9 cellular contexts compared by ENCODE assay signal in the genomic region with DNA sequence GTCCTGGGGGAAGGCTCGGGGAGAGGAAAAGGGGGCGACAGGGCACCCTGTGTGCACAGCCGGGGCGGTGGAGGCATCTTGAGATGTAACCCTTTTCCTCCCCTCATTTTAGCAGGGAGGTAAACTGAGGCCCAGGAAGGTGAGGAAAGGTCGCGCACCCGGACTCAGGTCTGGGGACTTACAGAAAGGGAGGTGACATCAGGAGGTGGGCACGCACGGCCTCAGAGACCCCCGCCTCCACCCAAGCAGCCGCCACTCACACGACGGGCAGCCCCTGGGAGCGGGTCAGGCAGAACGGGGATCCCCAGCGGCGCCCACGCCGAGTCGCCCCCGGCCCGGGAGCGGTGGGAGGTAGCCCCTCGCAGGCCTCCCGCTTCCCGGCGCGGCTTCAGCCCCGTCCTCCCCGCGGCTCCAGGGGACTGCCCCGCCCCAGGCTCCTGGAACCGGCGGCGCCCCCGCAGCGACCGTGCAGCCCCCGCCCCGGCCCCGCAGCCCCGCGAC. TPM values are rescaled to one million over a fixed set of nuclear protein-coding genes. Genes with fewer than 3 reads are reported as not detected.
DNase-seq lines count a peak whose midpoint lies in the region; ATAC-seq, FAIRE-seq and TF ChIP-seq lines count a peak whose summit lies in the region.
"Had no signal": no experiment of that assay in that cellular context is flagged by ENCODE, and none has a peak within 500 bp of the region (broad histone marks: within the 10 kb centered on the region; RNA-seq: fewer than 3 reads in every experiment).

No MANE protein-coding gene starts in this region.

- H3K36me3 ChIP-seq in HUES64 (ENCODE audit: insufficient read depth, low read length) (no peaks in the 10 kb centered on the region), bronchial epithelial cell (ENCODE audit: control insufficient read depth, insufficient read depth, low read length) (peaks cover 1% of the 10 kb centered on the region), muscle layer of colon (ENCODE audit: insufficient read depth, low read length) (peaks cover 10% of the 10 kb centered on the region)

- peak overlapping the region; percentile 65 for H3K9ac ChIP-seq in HUES64 (ENCODE audit: low read depth, low read length)
- H3K9ac ChIP-seq in muscle layer of colon (ENCODE audit: low read length), result peak overlapping the region; percentile 86

- no peaks in the 10 kb centered on the region for H3K9me3 Mint-ChIP-seq in activated T-cell treated with anti-CD3 and anti-CD28 coated beads, Interleukin-2, amount 50 U/mL, for 4 hours

- H3K27me3 Mint-ChIP-seq in activated T-cell treated with anti-CD3 and anti-CD28 coated beads, Interleukin-2, amount 50 U/mL, for 4 hours (ENCODE audit: low read depth), result no peaks in the 10 kb centered on the region

- H3K4me1 Mint-ChIP-seq in activated T-cell treated with anti-CD3 and anti-CD28 coated beads, Interleukin-2, amount 50 U/mL, for 4 hours (ENCODE audit: low read depth), result peaks cover 21% of the 10 kb centered on the region

- peak; percentile 10 to 24 for ATAC-seq in activated T-cell treated with anti-CD3 and anti-CD28 coated beads, Interleukin-2, amount 50 U/mL, for 4 hours

- H3K4me3 Mint-ChIP-seq in activated T-cell treated with anti-CD3 and anti-CD28 coated beads, Interleukin-2, amount 50 U/mL, for 4 hours, result peak overlapping the region; percentile 90

- TF ChIP-seq CTCF in bronchial epithelial cell (IDR thresholded peaks at IDR 0.05; ENCODE audit: insufficient read depth, low read length, severe bottlenecking), result no peak

- FAIRE-seq in bronchial epithelial cell (lab: Jason Lieb, UNC), result no peak
- FAIRE-seq: colon had no signal

- H3K4me3 ChIP-seq in HUES64 (ENCODE audit: low read length) (peak overlapping the region; percentile 83), bronchial epithelial cell (ENCODE audit: low read depth, low read length) (peak overlapping the region; percentile 77), muscle layer of colon (ENCODE audit: low read depth in 1 of 2, low read length in 2 of 2) (peak overlapping the region; percentile 77 to 84)

- under 1% methylated on average over 42 of the region's 43 CpGs for WGBS in HUES64

- H3K36me3 Mint-ChIP-seq in activated T-cell treated with anti-CD3 and anti-CD28 coated beads, Interleukin-2, amount 50 U/mL, for 4 hours (ENCODE audit: insufficient read depth), result no peaks in the 10 kb centered on the region

- H3K9me3 ChIP-seq in HUES64 (ENCODE audit: insufficient read depth, low read depth, low read length) (no peaks in the 10 kb centered on the region), muscle layer of colon (ENCODE audit: low read length) (no peaks in the 10 kb centered on the region)

- H3K27me3 ChIP-seq in HUES64 (ENCODE audit: insufficient read depth, low read length) (no peaks in the 10 kb centered on the region), bronchial epithelial cell (ENCODE audit: control insufficient read depth, insufficient read depth, low read length) (no peaks in the 10 kb centered on the region), muscle layer of colon (ENCODE audit: control insufficient read depth in 1 of 2, insufficient read depth in 2 of 2, low read length in 2 of 2) (no peaks in the 10 kb centered on the region)

- H3K27ac ChIP-seq in HUES64 (ENCODE audit: low read depth, low read length) (no peak overlapping the region), muscle layer of colon (ENCODE audit: low read depth, low read length) (peak overlapping the region; percentile 93)

- no peak for DNase-seq in activated T-cell treated with anti-CD3 and anti-CD28 coated beads, Interleukin-2, amount 50 U/mL, for 4 hours
- DNase-seq in activated T-cell treated with anti-CD3 and anti-CD28 coated beads for 4 hours (no peak), bronchial epithelial cell (ENCODE audit: low read depth) (no peak), OCI-M1 (lab: John Stamatoyannopoulos, UW) (no peak), DMS 273 (lab: John Stamatoyannopoulos, UW; ENCODE audit: unreplicated experiment) (no peak)
- DNase-seq in stimulated activated CD8-positive, alpha-beta memory T cell treated with anti-CD3 and anti-CD28 coated beads, Interleukin-4, amount 100 ng/mL, for 48 hours, result no peak

- peaks cover 5% of the 10 kb centered on the region; the same call in 1 of the 2 replicates for H3K4me1 ChIP-seq in HUES64 (ENCODE audit: insufficient read depth, low read length)
- H3K4me1 ChIP-seq in muscle layer of colon (ENCODE audit: insufficient read depth, low read length), result peaks cover 16% of the 10 kb centered on the region

RNA-seq across cellular contexts. Expression of a gene that starts 0.5 kb away (rescaled TPM):
- total RNA-seq in activated T-cell treated with anti-CD3 and anti-CD28 coated beads, Interleukin-2, amount 50 U/mL, for 4 hours, result 10 to 100 TPM; 12.1 to 20.9 (median 16.7) TPM
- polyA plus RNA-seq in HUES64 (2013, experiment 1 of 2), result 16.9 TPM
- 17.9 TPM for polyA plus RNA-seq in HUES64 (2013, experiment 2 of 2)
- total RNA-seq in bronchial epithelial cell, result 6.3 and 6.9 TPM in 2 replicates

RNA-seq across cellular contexts. Expression of a gene that starts 8.4 kb away (rescaled TPM):
- total RNA-seq in activated T-cell treated with anti-CD3 and anti-CD28 coated beads, Interleukin-2, amount 50 U/mL, for 4 hours, result 1 to 10 TPM in 1 of 3 donors, under 1 TPM in 2; 0.61 to 1.1 (median 0.66) TPM
- polyA plus RNA-seq in HUES64 (2013, experiment 1 of 2), result 5.8 TPM
- 8.7 TPM for polyA plus RNA-seq in HUES64 (2013, experiment 2 of 2)
- 2.1 and 5.0 TPM in 2 replicates for total RNA-seq in bronchial epithelial cell
